ENCODE assay signal across 8 cellular contexts in the genomic region with DNA sequence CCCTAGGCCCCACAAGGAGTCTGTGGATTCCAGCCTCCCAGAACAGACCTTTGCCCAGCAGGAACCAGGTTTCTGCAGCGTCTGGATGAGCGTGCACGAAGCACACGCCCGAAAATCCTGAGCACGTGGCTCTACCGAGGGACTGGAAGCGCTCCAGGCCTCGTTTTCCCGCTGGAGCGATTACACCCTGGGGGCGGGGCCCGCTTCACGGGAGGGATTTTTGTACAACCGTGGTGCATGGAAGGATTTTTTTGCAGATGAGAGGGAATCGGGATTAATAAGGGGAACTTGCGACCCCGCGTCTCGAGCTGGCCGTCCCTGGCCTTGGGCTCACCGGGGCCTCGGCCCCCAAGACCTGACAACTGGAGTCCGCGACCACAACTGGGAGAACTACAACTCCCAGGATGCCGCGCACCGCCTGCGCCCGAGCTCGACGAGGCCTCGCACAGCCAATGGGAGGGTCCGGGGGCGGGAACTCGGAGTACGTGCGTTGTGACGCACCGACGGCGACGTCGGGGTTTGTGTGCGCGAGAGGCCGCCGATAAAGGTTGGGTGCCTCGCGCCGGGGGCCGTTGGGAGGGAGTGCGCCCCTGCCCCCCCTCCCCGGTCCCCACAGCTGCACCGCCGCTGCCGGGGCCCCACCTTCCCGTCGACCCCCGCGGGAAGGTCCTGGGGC. TPM values are rescaled to one million over a fixed set of nuclear protein-coding genes. Genes with fewer than 3 reads are reported as not detected.
DNase-seq lines count a peak whose midpoint lies in the region; ATAC-seq and TF ChIP-seq lines count a peak whose summit lies in the region.

A gene (plus strand): TSS at position 518 of the 676 bp plus-strand sequence. CDS start 3,294 bp downstream, outside the sequence.

- no peaks in the 10 kb centered on the region for H3K27me3 ChIP-seq in CD8-positive, alpha-beta memory T cell (ENCODE audit: insufficient read depth, low read length, poor library complexity, severe bottlenecking)
- no peaks in the 10 kb centered on the region for H3K27me3 ChIP-seq in mesenchymal stem cell (ENCODE audit: control insufficient read depth in 1 of 2, insufficient read depth in 1 of 2, low read length in 2 of 2)

- peak within 1 kb of the TSS in 1 of 2 experiments; percentile 42 for H2BK12ac ChIP-seq in mesenchymal stem cell (ENCODE audit: low read length in 2 of 2)

- H3K4me3 Mint-ChIP-seq in CD8-positive, alpha-beta memory T cell: peak within 1 kb of the TSS; percentile 89 to 96 (median 90)
- peak within 1 kb of the TSS; percentile 86 to 88 for H3K4me3 Mint-ChIP-seq in effector memory CD8-positive, alpha-beta T cell

- no peaks in the 10 kb centered on the region for H3K9me3 ChIP-seq in CD8-positive, alpha-beta memory T cell (ENCODE audit: low read length)
- H3K9me3 ChIP-seq in mesenchymal stem cell (ENCODE audit: control insufficient read depth, low read length): no peaks in the 10 kb centered on the region

- POLR2A ChIA-PET in CD8-positive, alpha-beta memory T cell (lab: Charles Lee): interaction anchor here (0.5 to 2.2 kb wide), 21 partner anchors 9 to 1027 kb away, joined by 3 to 14 read pairs (median 5); a partner anchor contains a TSS

- H2AK5ac ChIP-seq in mesenchymal stem cell (ENCODE audit: low read length, severe bottlenecking): peak within 1 kb of the TSS; percentile 99

- H3K23ac ChIP-seq in mesenchymal stem cell (ENCODE audit: low read length in 2 of 2): no peak within 1 kb of the TSS

- peak within 1 kb of the TSS; percentile 98 for H4K8ac ChIP-seq in mesenchymal stem cell (ENCODE audit: low read length)

- CTCF ChIA-PET in CD8-positive, alpha-beta memory T cell (lab: Charles Lee): interaction anchor here (0.8 to 3.7 kb wide), 8 partner anchors 9 to 155 kb away, joined by 3 to 28 read pairs (median 4); a partner anchor contains a TSS

- H4K91ac ChIP-seq in mesenchymal stem cell (ENCODE audit: low read length): peak within 1 kb of the TSS; percentile 76

- peak within 1 kb of the TSS; percentile 92 to 99 (median 94) for H3K27ac Mint-ChIP-seq in CD8-positive, alpha-beta memory T cell
- H3K27ac Mint-ChIP-seq in effector memory CD8-positive, alpha-beta T cell: peak within 1 kb of the TSS; percentile 91 to 94

- TF ChIP-seq CTCF in GM20000 (IDR thresholded peaks at IDR 0.05; ENCODE audit: extremely low read depth, missing control alignments): no peak

- ATAC-seq in effector memory CD8-positive, alpha-beta T cell (replicated peaks): peak; percentile 91

- peaks cover 0 to 14% (median 0%) of the 10 kb centered on the region in 3 donors for H3K36me3 Mint-ChIP-seq in CD8-positive, alpha-beta memory T cell
- H3K36me3 Mint-ChIP-seq in effector memory CD8-positive, alpha-beta T cell (ENCODE audit: insufficient read depth): peaks cover 36% of the 10 kb centered on the region

- H2BK15ac ChIP-seq in mesenchymal stem cell (ENCODE audit: low read depth, poor library complexity, severe bottlenecking): peak within 1 kb of the TSS; percentile 96

- peak within 1 kb of the TSS; percentile 76 to 78 for H3K18ac ChIP-seq in mesenchymal stem cell (ENCODE audit: low read depth in 1 of 2, low read length in 2 of 2)

- H3K9me3 Mint-ChIP-seq in CD8-positive, alpha-beta memory T cell: no peaks in the 10 kb centered on the region
- H3K9me3 Mint-ChIP-seq in effector memory CD8-positive, alpha-beta T cell: no peaks in the 10 kb centered on the region

- peak within 1 kb of the TSS; percentile 80 for H2BK5ac ChIP-seq in mesenchymal stem cell (ENCODE audit: low read depth, low read length, poor library complexity, severe bottlenecking)

- H3K4ac ChIP-seq in mesenchymal stem cell (ENCODE audit: low read depth in 1 of 2, low read length in 2 of 2): peak within 1 kb of the TSS; percentile 35 to 50

- peak within 1 kb of the TSS; percentile 97 for H2BK120ac ChIP-seq in mesenchymal stem cell (ENCODE audit: low read depth, low read length)

- H3K36me3 ChIP-seq in CD8-positive, alpha-beta memory T cell (ENCODE audit: insufficient read depth, low read length): no peaks in the 10 kb centered on the region
- peaks cover 0 to 22% of the 10 kb centered on the region in 2 experiments for H3K36me3 ChIP-seq in mesenchymal stem cell (ENCODE audit: control insufficient read depth in 1 of 2, insufficient read depth in 2 of 2, low read depth in 1 of 2, low read length in 2 of 2)

- H3K27me3 Mint-ChIP-seq in CD8-positive, alpha-beta memory T cell: no peaks in the 10 kb centered on the region
- H3K27me3 Mint-ChIP-seq in effector memory CD8-positive, alpha-beta T cell: no peaks in the 10 kb centered on the region

- H2AFZ ChIP-seq in mesenchymal stem cell (ENCODE audit: low read depth, low read length): peak within 1 kb of the TSS; percentile 90

- DNase-seq in CD8-positive, alpha-beta memory T cell: peak; percentile 95 to 98 (median 97)
- DNase-seq in GM20000 (ENCODE audit: low spot score) (peak; percentile 99), HS-5 (ENCODE audit: low read depth) (peak; percentile 95), NK-92 (lab: John Stamatoyannopoulos, UW; ENCODE audit: unreplicated experiment) (peak; percentile 71), mesenchymal stem cell (peak; percentile 98)
- peak; percentile 96 to 97 for DNase-seq in activated CD8-positive, alpha-beta memory T cell treated with anti-CD3 and anti-CD28 coated beads for 4 hours (ENCODE audit: low read depth in 2 of 2)
- peak; percentile 93 to 95 (median 95) for DNase-seq in effector memory CD8-positive, alpha-beta T cell
- DNase-seq in stimulated activated CD8-positive, alpha-beta memory T cell treated with anti-CD3 and anti-CD28 coated beads, Interleukin-12 subunit alpha, Interleukin-12 subunit beta, amount 100 ng/mL, for 24 hours (ENCODE audit: extremely low read depth): peak; percentile 96

- H3K4me1 ChIP-seq in CD8-positive, alpha-beta memory T cell (ENCODE audit: insufficient read depth, low read length): peaks cover 17% of the 10 kb centered on the region
- H3K4me1 ChIP-seq in mesenchymal stem cell (ENCODE audit: control insufficient read depth, insufficient read depth, low read depth, low read length): peaks cover 61% of the 10 kb centered on the region

- H3K14ac ChIP-seq in mesenchymal stem cell (ENCODE audit: low read length in 2 of 2): peak within 1 kb of the TSS in 1 of 2 experiments; percentile 63

- H3K79me1 ChIP-seq in mesenchymal stem cell (replicated peaks; ENCODE audit: low read length, poor library complexity, severe bottlenecking): peaks cover 13% of the 10 kb centered on the region

- 4% methylated on average over 39 of the region's 61 CpGs for WGBS in mesenchymal stem cell

- H3K27ac ChIP-seq in CD8-positive, alpha-beta memory T cell (ENCODE audit: low read depth, low read length): peak within 1 kb of the TSS; percentile 72
- peak within 1 kb of the TSS; percentile 96 for H3K27ac ChIP-seq in mesenchymal stem cell (ENCODE audit: low read length, poor library complexity, severe bottlenecking)

- H3K4me1 Mint-ChIP-seq in CD8-positive, alpha-beta memory T cell: peaks cover 17 to 42% (median 32%) of the 10 kb centered on the region in 3 donors
- H3K4me1 Mint-ChIP-seq in effector memory CD8-positive, alpha-beta T cell (ENCODE audit: low read depth in 2 of 2): peaks cover 23 to 33% of the 10 kb centered on the region in 2 donors

- peak within 1 kb of the TSS; percentile 68 for H3K4me2 ChIP-seq in mesenchymal stem cell (ENCODE audit: low read length, poor library complexity, severe bottlenecking)

- H3K9ac ChIP-seq in mesenchymal stem cell (ENCODE audit: low read length): peak within 1 kb of the TSS; percentile 82

- peak within 1 kb of the TSS; percentile 92 for H3K4me3 ChIP-seq in CD8-positive, alpha-beta memory T cell (ENCODE audit: low read length)
- peak within 1 kb of the TSS; percentile 66 to 82 for H3K4me3 ChIP-seq in mesenchymal stem cell (ENCODE audit: insufficient read depth in 1 of 2, low read depth in 1 of 2, low read length in 2 of 2)

RNA-seq across cellular contexts. Expression of the gene that starts here (rescaled TPM):
- 1 to 10 TPM; 8.3 to 8.7 TPM for total RNA-seq in CD8-positive, alpha-beta memory T cell
- 0.36 TPM for polyA plus RNA-seq in CD8-positive, alpha-beta memory T cell
- 7.0 TPM for polyA plus RNA-seq in mesenchymal stem cell (2013, experiment 1 of 2)
- polyA plus RNA-seq in mesenchymal stem cell (2013, experiment 2 of 2): 6.6 TPM

Comparison
In these comparisons a context has a peak if more than half of its experiments do, and no peak if none do; other contexts are left out.
1. Peak in every context shown above with its lines: DNase-seq, ATAC-seq, H3K4me3 ChIP-seq and H3K27ac ChIP-seq.